Comparison of ENCODE assay signal across 39 cellular contexts in the genomic region with DNA sequence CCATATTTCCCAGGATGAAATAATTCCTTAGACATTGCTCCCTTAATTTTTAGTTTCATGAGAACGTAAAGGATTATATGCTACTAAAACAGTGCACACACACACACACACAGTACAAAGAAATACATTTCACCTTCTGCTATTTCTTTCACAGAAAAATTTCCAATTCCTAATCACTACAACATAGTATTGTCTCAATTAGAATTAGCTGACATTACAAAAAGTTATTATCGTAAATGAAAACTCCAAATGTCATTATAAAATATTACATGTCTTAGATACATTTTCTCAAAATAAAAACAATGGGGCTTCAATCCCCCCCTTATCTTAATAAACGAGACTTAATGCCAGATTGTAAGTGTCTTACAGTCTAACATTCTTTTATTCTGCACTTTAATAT.
"Had no signal": no experiment of that assay in that cellular context is flagged by ENCODE, and none has a peak within 500 bp of the region (broad histone marks: within the 10 kb centered on the region; RNA-seq: fewer than 3 reads in every experiment).

No MANE protein-coding gene starts in this region.

- H3K27ac ChIP-seq: ascending aorta, cardiac muscle cell, WERI-Rb-1 had no signal

- H3K4me3 ChIP-seq: ascending aorta, cardiac muscle cell had no signal

- H3K4me1 ChIP-seq: ascending aorta had no signal

- H3K27ac Mint-ChIP-seq: activated CD4-positive, alpha-beta memory T cell treated with anti-CD3 and anti-CD28 coated beads, Interleukin-2, amount 10 ng/mL, durations not matched to agents 7 days and 5 days; activated CD4-positive, alpha-beta T cell treated with anti-CD3 and anti-CD28 coated beads for 36 hours; activated CD4-positive, alpha-beta T cell treated with anti-CD3 and anti-CD28 coated beads, Interleukin-2, amount 10 ng/mL, durations not matched to agents 7 days and 5 days; activated CD8-positive, alpha-beta T cell treated with anti-CD3 and anti-CD28 coated beads, Interleukin-2, amount 10 ng/mL, durations not matched to agents 7 days and 5 days; activated naive CD4-positive, alpha-beta T cell treated with anti-CD3 and anti-CD28 coated beads, Interleukin-2, amount 10 ng/mL, durations not matched to agents 7 days and 5 days; activated naive CD4-positive, alpha-beta T cell treated with anti-CD3 and anti-CD28 coated beads, Interleukin-2, amount 50 U/mL, for 24 hours; activated naive CD8-positive, alpha-beta T cell; activated naive CD8-positive, alpha-beta T cell treated with anti-CD3 and anti-CD28 coated beads, Interleukin-2, amount 10 ng/mL, durations not matched to agents 7 days and 5 days; activated naive CD8-positive, alpha-beta T cell treated with anti-CD3 and anti-CD28 coated beads, Interleukin-2, amount 50 U/mL, for 24 hours; activated T-cell treated with anti-CD3 and anti-CD28 coated beads, Interleukin-2, amount 50 U/mL, for 24 hours; activated T-helper 2 cell treated with anti-CD3 and anti-CD28 coated beads, Interferon-gamma antibody, Interleukin-2, Interleukin-4, amounts not matched to agents 10 μg/mL and 5 μg/mL and 100 μg/mL, durations not matched to agents 14 hours and 24 hours and 36 hours; brain; T-helper 1 cell treated with Interleukin-12 subunit alpha and Interleukin-12 subunit beta and Interleukin-4 antibody, amounts not matched to agents 30 μg/mL and 1 μg/mL, for 36 hours; T-helper 2 cell treated with Interferon-gamma antibody and Interleukin-4, amounts not matched to agents 5 μg/mL and 100 μg/mL, for 36 hours; WTC11 had no signal

- ATAC-seq: activated CD4-positive, alpha-beta T cell treated with anti-CD3 and anti-CD28 coated beads for 36 hours; activated CD4-positive, CD25-positive, alpha-beta regulatory T cell treated with anti-CD3 and anti-CD28 coated beads, Interleukin-2, amount 50 U/mL, for 24 hours; activated CD8-positive, alpha-beta memory T cell treated with anti-CD3 and anti-CD28 coated beads, Interleukin-2, amount 10 ng/mL, durations not matched to agents 7 days and 5 days; activated CD8-positive, alpha-beta T cell treated with anti-CD3 and anti-CD28 coated beads, Interleukin-2, amount 10 ng/mL, durations not matched to agents 7 days and 5 days; activated naive CD8-positive, alpha-beta T cell treated with anti-CD3 and anti-CD28 coated beads, Interleukin-2, amount 50 U/mL, for 24 hours; WTC11 had no signal

- H3K4me1 Mint-ChIP-seq: brain, WTC11 had no signal

- H3K9me3 Mint-ChIP-seq: activated CD4-positive, alpha-beta memory T cell treated with anti-CD3 and anti-CD28 coated beads, Interleukin-2, amount 10 ng/mL, durations not matched to agents 7 days and 5 days; activated CD4-positive, alpha-beta T cell treated with anti-CD3 and anti-CD28 coated beads, Interleukin-2, amount 10 ng/mL, durations not matched to agents 7 days and 5 days; activated naive CD4-positive, alpha-beta T cell treated with anti-CD3 and anti-CD28 coated beads, Interleukin-2, amount 10 ng/mL, durations not matched to agents 7 days and 5 days; activated naive CD4-positive, alpha-beta T cell treated with anti-CD3 and anti-CD28 coated beads, Interleukin-2, amount 50 U/mL, for 24 hours; activated naive CD8-positive, alpha-beta T cell treated with anti-CD3 and anti-CD28 coated beads, Interleukin-2, amount 10 ng/mL, durations not matched to agents 7 days and 5 days; activated naive CD8-positive, alpha-beta T cell treated with anti-CD3 and anti-CD28 coated beads, Interleukin-2, amount 50 U/mL, for 24 hours; activated T-cell treated with anti-CD3 and anti-CD28 coated beads, Interleukin-2, amount 50 U/mL, for 24 hours; activated T-helper 2 cell treated with anti-CD3 and anti-CD28 coated beads, Interferon-gamma antibody, Interleukin-2, Interleukin-4, amounts not matched to agents 10 μg/mL and 5 μg/mL and 100 μg/mL, durations not matched to agents 14 hours and 24 hours and 36 hours; brain; central memory CD8-positive, alpha-beta T cell; T-helper 1 cell treated with Interleukin-12 subunit alpha and Interleukin-12 subunit beta and Interleukin-4 antibody, amounts not matched to agents 30 μg/mL and 1 μg/mL, for 36 hours; T-helper 2 cell treated with Interferon-gamma antibody and Interleukin-4, amounts not matched to agents 5 μg/mL and 100 μg/mL, for 36 hours; WTC11 had no signal

- H3K4me3 Mint-ChIP-seq: activated CD4-positive, alpha-beta memory T cell treated with anti-CD3 and anti-CD28 coated beads, Interleukin-2, amount 10 ng/mL, durations not matched to agents 7 days and 5 days; activated CD4-positive, alpha-beta T cell treated with anti-CD3 and anti-CD28 coated beads for 36 hours; activated CD4-positive, alpha-beta T cell treated with anti-CD3 and anti-CD28 coated beads, Interleukin-2, amount 10 ng/mL, durations not matched to agents 7 days and 5 days; activated CD8-positive, alpha-beta memory T cell treated with anti-CD3 and anti-CD28 coated beads, Interleukin-2, amount 10 ng/mL, durations not matched to agents 7 days and 5 days; activated CD8-positive, alpha-beta T cell treated with anti-CD3 and anti-CD28 coated beads, Interleukin-2, amount 10 ng/mL, durations not matched to agents 7 days and 5 days; activated naive CD4-positive, alpha-beta T cell treated with anti-CD3 and anti-CD28 coated beads, Interleukin-2, amount 10 ng/mL, durations not matched to agents 7 days and 5 days; activated naive CD4-positive, alpha-beta T cell treated with anti-CD3 and anti-CD28 coated beads, Interleukin-2, amount 50 U/mL, for 24 hours; activated naive CD8-positive, alpha-beta T cell; activated naive CD8-positive, alpha-beta T cell treated with anti-CD3 and anti-CD28 coated beads, Interleukin-2, amount 10 ng/mL, durations not matched to agents 7 days and 5 days; activated naive CD8-positive, alpha-beta T cell treated with anti-CD3 and anti-CD28 coated beads, Interleukin-2, amount 50 U/mL, for 24 hours; activated T-cell treated with anti-CD3 and anti-CD28 coated beads, Interleukin-2, amount 50 U/mL, for 24 hours; brain; central memory CD8-positive, alpha-beta T cell; T-helper 1 cell treated with Interleukin-12 subunit alpha and Interleukin-12 subunit beta and Interleukin-4 antibody, amounts not matched to agents 30 μg/mL and 1 μg/mL, for 36 hours; T-helper 2 cell treated with Interferon-gamma antibody and Interleukin-4, amounts not matched to agents 5 μg/mL and 100 μg/mL, for 36 hours; WTC11 had no signal

- FAIRE-seq: bronchial epithelial cell, TTC549 had no signal

- H3K36me3 ChIP-seq: ascending aorta had no signal

- DNase-seq: activated CD4-positive, alpha-beta memory T cell treated with anti-CD3 and anti-CD28 coated beads, Interleukin-2, amount 10 ng/mL, durations not matched to agents 7 days and 5 days; activated CD4-positive, alpha-beta T cell treated with anti-CD3 and anti-CD28 coated beads for 1 hour; activated CD4-positive, alpha-beta T cell treated with anti-CD3 and anti-CD28 coated beads for 36 hours; activated CD4-positive, alpha-beta T cell treated with anti-CD3 and anti-CD28 coated beads for 48 hours; activated CD4-positive, alpha-beta T cell treated with anti-CD3 and anti-CD28 coated beads, Interleukin-2, amount 10 ng/mL, durations not matched to agents 7 days and 5 days; activated CD4-positive, alpha-beta T cell treated with anti-CD3 and anti-CD28 coated beads, Interleukin-2, amount 50 U/mL, for 48 hours; activated CD4-positive, CD25-positive, alpha-beta regulatory T cell; activated CD8-positive, alpha-beta memory T cell treated with anti-CD3 and anti-CD28 coated beads for 24 hours; activated CD8-positive, alpha-beta memory T cell treated with anti-CD3 and anti-CD28 coated beads, Interleukin-2, amount 10 ng/mL, durations not matched to agents 7 days and 5 days; activated CD8-positive, alpha-beta memory T cell treated with anti-CD3 and anti-CD28 coated beads, Interleukin-2, amount 50 U/mL, for 48 hours; activated CD8-positive, alpha-beta T cell treated with anti-CD3 and anti-CD28 coated beads, Interleukin-2, amount 10 ng/mL, durations not matched to agents 7 days and 5 days; activated effector memory CD4-positive, alpha-beta T cell treated with Interleukin-2 at 50 U/mL for 16 hours; activated gamma-delta T cell; activated naive CD4-positive, alpha-beta T cell treated with anti-CD3 and anti-CD28 coated beads, Interleukin-2, amount 10 ng/mL, durations not matched to agents 7 days and 5 days; activated naive CD4-positive, alpha-beta T cell treated with Interleukin-2 at 50 U/mL for 16 hours; activated naive CD8-positive, alpha-beta T cell treated with anti-CD3 and anti-CD28 coated beads, Interleukin-2, amount 10 ng/mL, durations not matched to agents 7 days and 5 days; activated naive CD8-positive, alpha-beta T cell treated with anti-CD3 and anti-CD28 coated beads, Interleukin-2, amount 50 U/mL, for 24 hours; activated T-cell treated with anti-CD3 and anti-CD28 coated beads, Interleukin-2, amount 50 U/mL, for 24 hours; activated T-cell treated with anti-CD3 and anti-CD28 coated beads, Interleukin-2, amount 50 U/mL, for 48 hours; amygdala; anterior cingulate cortex; caudate nucleus; cerebellar nuclear complex; T-helper 2 cell; T-helper 9 cell; WERI-Rb-1 had no signal

- H3K27me3 ChIP-seq: ascending aorta, cardiac muscle cell had no signal

- H3K9me3 ChIP-seq: ascending aorta had no signal

- H3K27me3 Mint-ChIP-seq: activated CD4-positive, alpha-beta memory T cell treated with anti-CD3 and anti-CD28 coated beads, Interleukin-2, amount 10 ng/mL, durations not matched to agents 7 days and 5 days; activated CD4-positive, alpha-beta T cell treated with anti-CD3 and anti-CD28 coated beads for 36 hours; activated CD4-positive, alpha-beta T cell treated with anti-CD3 and anti-CD28 coated beads, Interleukin-2, amount 10 ng/mL, durations not matched to agents 7 days and 5 days; activated CD8-positive, alpha-beta memory T cell treated with anti-CD3 and anti-CD28 coated beads, Interleukin-2, amount 10 ng/mL, durations not matched to agents 7 days and 5 days; activated naive CD4-positive, alpha-beta T cell treated with anti-CD3 and anti-CD28 coated beads, Interleukin-2, amount 10 ng/mL, durations not matched to agents 7 days and 5 days; activated naive CD4-positive, alpha-beta T cell treated with anti-CD3 and anti-CD28 coated beads, Interleukin-2, amount 50 U/mL, for 24 hours; activated naive CD8-positive, alpha-beta T cell; activated naive CD8-positive, alpha-beta T cell treated with anti-CD3 and anti-CD28 coated beads, Interleukin-2, amount 10 ng/mL, durations not matched to agents 7 days and 5 days; activated naive CD8-positive, alpha-beta T cell treated with anti-CD3 and anti-CD28 coated beads, Interleukin-2, amount 50 U/mL, for 24 hours; activated T-cell treated with anti-CD3 and anti-CD28 coated beads, Interleukin-2, amount 50 U/mL, for 24 hours; brain; central memory CD8-positive, alpha-beta T cell had no signal
